23 cellular contexts compared by ENCODE assay signal in genomic region chr16:83908798-83909197, GRCh38. TPM values are rescaled to one million over a fixed set of nuclear protein-coding genes. Genes with fewer than 3 reads are reported as not detected.
"Had no signal": no experiment of that assay in that cellular context is flagged by ENCODE, and none has a peak within 500 bp of the region (broad histone marks: within the 10 kb centered on the region; RNA-seq: fewer than 3 reads in every experiment).

No MANE protein-coding gene starts in this region.

- H3K27me3 Mint-ChIP-seq: activated CD4-positive, alpha-beta memory T cell treated with anti-CD3 and anti-CD28 coated beads for 36 hours; activated naive CD8-positive, alpha-beta T cell treated with anti-CD3 and anti-CD28 coated beads, Interleukin-2, amount 10 ng/mL, durations not matched to agents 7 days and 5 days; progenitor cell of endocrine pancreas; stimulated activated memory B cell treated with anti-CD40 and anti-IgM and Interleukin-4, amounts not matched to agents 10 μg/mL and 1 μg/mL and 100 μg/mL, for 72 hours had no signal

- H3K36me3 ChIP-seq: uterus had no signal

- H3K4me3 Mint-ChIP-seq: activated CD4-positive, alpha-beta memory T cell treated with anti-CD3 and anti-CD28 coated beads for 36 hours; activated naive CD4-positive, alpha-beta T cell treated with anti-CD3 and anti-CD28 coated beads for 36 hours; activated naive CD8-positive, alpha-beta T cell treated with anti-CD3 and anti-CD28 coated beads, Interleukin-2, amount 10 ng/mL, durations not matched to agents 7 days and 5 days; stimulated activated memory B cell treated with anti-CD40 and anti-IgM and Interleukin-4, amounts not matched to agents 10 μg/mL and 1 μg/mL and 100 μg/mL, for 72 hours; T-helper 1 cell treated with Interleukin-12 subunit alpha and Interleukin-12 subunit beta and Interleukin-4 antibody, amounts not matched to agents 30 μg/mL and 1 μg/mL, for 36 hours had no signal

- H3K27ac Mint-ChIP-seq: activated CD4-positive, alpha-beta memory T cell treated with anti-CD3 and anti-CD28 coated beads for 36 hours; activated naive CD4-positive, alpha-beta T cell treated with anti-CD3 and anti-CD28 coated beads for 36 hours; activated naive CD8-positive, alpha-beta T cell treated with anti-CD3 and anti-CD28 coated beads, Interleukin-2, amount 10 ng/mL, durations not matched to agents 7 days and 5 days; progenitor cell of endocrine pancreas; stimulated activated memory B cell treated with anti-CD40 and anti-IgM and Interleukin-4, amounts not matched to agents 10 μg/mL and 1 μg/mL and 100 μg/mL, for 72 hours; T-helper 1 cell treated with Interleukin-12 subunit alpha and Interleukin-12 subunit beta and Interleukin-4 antibody, amounts not matched to agents 30 μg/mL and 1 μg/mL, for 36 hours had no signal

- H3K9me3 Mint-ChIP-seq: activated CD4-positive, alpha-beta memory T cell treated with anti-CD3 and anti-CD28 coated beads for 36 hours; activated naive CD4-positive, alpha-beta T cell treated with anti-CD3 and anti-CD28 coated beads for 36 hours; activated naive CD8-positive, alpha-beta T cell treated with anti-CD3 and anti-CD28 coated beads, Interleukin-2, amount 10 ng/mL, durations not matched to agents 7 days and 5 days; stimulated activated memory B cell treated with anti-CD40 and anti-IgM and Interleukin-4, amounts not matched to agents 10 μg/mL and 1 μg/mL and 100 μg/mL, for 72 hours; T-helper 1 cell treated with Interleukin-12 subunit alpha and Interleukin-12 subunit beta and Interleukin-4 antibody, amounts not matched to agents 30 μg/mL and 1 μg/mL, for 36 hours had no signal

- ATAC-seq: heart right ventricle; mucosa of descending colon; stimulated activated memory B cell treated with anti-CD40 and anti-IgM and Interleukin-4, amounts not matched to agents 10 μg/mL and 1 μg/mL and 100 μg/mL, for 72 hours had no signal

- H3K27me3 ChIP-seq: heart right ventricle, right atrium auricular region, testis, uterus had no signal

- H3K27ac ChIP-seq: heart right ventricle, right atrium auricular region, skin epidermis, testis, uterus had no signal

- DNase-seq: activated CD4-positive, alpha-beta memory T cell treated with anti-CD3 and anti-CD28 coated beads for 36 hours; activated CD4-positive, alpha-beta T cell treated with anti-CD3 and anti-CD28 coated beads for 48 hours; activated naive CD4-positive, alpha-beta T cell treated with anti-CD3 and anti-CD28 coated beads for 36 hours; activated naive CD8-positive, alpha-beta T cell treated with anti-CD3 and anti-CD28 coated beads, Interleukin-2, amount 10 ng/mL, durations not matched to agents 7 days and 5 days; activated T-cell treated with anti-CD3 and anti-CD28 coated beads, Interleukin-2, amount 50 U/mL, for 48 hours; amniotic stem cell; cortex of kidney; heart right ventricle; mesenchymal stem cell; mucosa of descending colon; stimulated activated CD4-positive, alpha-beta T cell treated with anti-CD3 and anti-CD28 coated beads, Interleukin-1b, Interleukin-23, amount 100 ng/mL, for 48 hours; testis; trophoblast cell; uterus had no signal

- H3K4me1 ChIP-seq: uterus had no signal

- H3K4me3 ChIP-seq: heart right ventricle, mucosa of descending colon, right atrium auricular region, skin epidermis, testis, uterus had no signal

- H3K9me3 ChIP-seq: heart right ventricle, mucosa of descending colon, right atrium auricular region, testis, uterus had no signal

RNA-seq across cellular contexts. Expression of gene OSGIN1, which starts 44.2 kb away (rescaled TPM):
- total RNA-seq: cerebellum had no signal

RNA-seq across cellular contexts. Expression of gene NECAB2, which starts 59.2 kb away (rescaled TPM):
- total RNA-seq: activated CD4-positive, alpha-beta memory T cell treated with anti-CD3 and anti-CD28 coated beads for 36 hours; activated naive CD4-positive, alpha-beta T cell treated with anti-CD3 and anti-CD28 coated beads for 36 hours; activated naive CD8-positive, alpha-beta T cell treated with anti-CD3 and anti-CD28 coated beads, Interleukin-2, amount 10 ng/mL, durations not matched to agents 7 days and 5 days; epithelial cell of proximal tubule; fibroblast of villous mesenchyme; lower leg skin had no signal
